1 cellular context compared by ENCODE assay signal in the genomic region with DNA sequence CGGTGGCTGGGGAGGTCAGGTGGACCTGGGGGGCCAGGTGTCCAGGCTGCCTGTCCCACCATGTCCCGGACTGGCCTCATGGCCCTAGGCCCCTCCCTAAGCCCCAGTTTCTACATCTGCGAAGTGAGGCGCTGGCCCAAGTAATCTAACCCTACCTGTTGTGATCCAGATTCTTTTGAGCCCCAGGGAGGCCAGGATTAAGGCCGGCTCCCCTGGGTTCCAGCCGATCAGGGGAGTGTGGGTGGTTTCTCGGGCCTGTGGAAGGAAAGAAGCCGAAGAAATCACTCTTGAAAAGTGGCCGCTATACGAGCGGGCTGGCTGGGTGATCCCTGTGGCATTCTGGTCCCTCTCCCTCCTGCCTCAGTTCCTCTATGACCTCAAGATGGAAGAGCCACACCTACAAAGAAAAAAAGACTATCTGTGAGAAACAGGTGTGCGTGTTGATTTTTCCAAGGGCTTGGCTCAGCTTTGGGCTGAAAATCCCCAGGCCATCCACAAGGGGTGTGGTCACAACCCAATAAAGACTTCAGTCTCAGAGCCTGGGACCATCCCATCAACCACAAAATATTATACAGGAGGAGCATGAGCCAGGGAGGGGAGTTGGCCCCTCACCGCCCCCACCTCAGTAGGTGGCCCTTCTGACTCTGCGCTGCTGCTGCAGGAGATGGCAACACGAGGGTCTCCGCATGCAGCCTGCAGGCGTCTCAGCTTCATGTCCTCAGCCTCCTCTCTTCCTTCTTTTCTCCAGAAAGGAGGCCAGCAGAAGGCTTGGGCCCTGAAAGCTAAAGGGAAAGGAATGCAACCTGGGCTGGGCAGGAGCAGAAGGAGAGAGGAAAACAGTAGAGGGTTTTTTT.
TF ChIP-seq lines count a peak whose summit lies in the region.

No MANE protein-coding gene starts in this region.

TF ChIP-seq in K562, 482 proteins besides CTCF, POLR2A, EP300 and RAD21:
- TF ChIP-seq, protein P1, sequence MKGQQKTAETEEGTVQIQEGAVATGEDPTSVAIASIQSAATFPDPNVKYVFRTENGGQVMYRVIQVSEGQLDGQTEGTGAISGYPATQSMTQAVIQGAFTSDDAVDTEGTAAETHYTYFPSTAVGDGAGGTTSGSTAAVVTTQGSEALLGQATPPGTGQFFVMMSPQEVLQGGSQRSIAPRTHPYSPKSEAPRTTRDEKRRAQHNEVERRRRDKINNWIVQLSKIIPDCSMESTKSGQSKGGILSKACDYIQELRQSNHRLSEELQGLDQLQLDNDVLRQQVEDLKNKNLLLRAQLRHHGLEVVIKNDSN (CRISPR knock-in tag; IDR thresholded peaks at IDR 0.05): no peak
- TF ChIP-seq ZNF232 (CRISPR knock-in tag; IDR thresholded peaks at IDR 0.05) (no peak), HNRNPL (IDR thresholded peaks at IDR 0.05; ENCODE audit: low read depth, low read length) (no peak), MIER1 (IDR thresholded peaks at IDR 0.05; ENCODE audit: low read depth) (no peak), ZNF717 (CRISPR knock-in tag; IDR thresholded peaks at IDR 0.05) (no peak), ZNF639 (CRISPR knock-in tag; conservative IDR thresholded peaks at IDR 0.05 in 1 of 2, IDR thresholded peaks at IDR 0.05 in 1 of 2) (no peak), TARDBP (IDR thresholded peaks at IDR 0.05) (no peak), CHD2 (IDR thresholded peaks at IDR 0.05; ENCODE audit: low read depth, low read length) (no peak), DIDO1 (tag; IDR thresholded peaks at IDR 0.05; ENCODE audit: low read depth) (no peak), PYGO2 (tag; IDR thresholded peaks at IDR 0.05) (no peak), HOXB6 (CRISPR knock-in tag; IDR thresholded peaks at IDR 0.05; ENCODE audit: borderline replicate concordance) (no peak), CXXC5 (CRISPR knock-in tag; IDR thresholded peaks at IDR 0.05) (no peak), GATAD2B (IDR thresholded peaks at IDR 0.05; ENCODE audit: borderline replicate concordance) (no peak), TRIM28 (IDR thresholded peaks at IDR 0.05) (no peak), CREM (IDR thresholded peaks at IDR 0.05; ENCODE audit: low read depth) (no peak), ZNF197 (CRISPR knock-in tag; IDR thresholded peaks at IDR 0.05; ENCODE audit: low read depth) (no peak), RBM25 (IDR thresholded peaks at IDR 0.05; ENCODE audit: low read depth, low read length, severe bottlenecking) (no peak)
- TF ChIP-seq, protein P2, sequence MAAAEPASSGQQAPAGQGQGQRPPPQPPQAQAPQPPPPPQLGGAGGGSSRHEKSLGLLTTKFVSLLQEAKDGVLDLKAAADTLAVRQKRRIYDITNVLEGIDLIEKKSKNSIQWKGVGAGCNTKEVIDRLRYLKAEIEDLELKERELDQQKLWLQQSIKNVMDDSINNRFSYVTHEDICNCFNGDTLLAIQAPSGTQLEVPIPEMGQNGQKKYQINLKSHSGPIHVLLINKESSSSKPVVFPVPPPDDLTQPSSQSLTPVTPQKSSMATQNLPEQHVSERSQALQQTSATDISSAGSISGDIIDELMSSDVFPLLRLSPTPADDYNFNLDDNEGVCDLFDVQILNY (CRISPR knock-in tag; IDR thresholded peaks at IDR 0.05): no peak
- TF ChIP-seq, protein P3, sequence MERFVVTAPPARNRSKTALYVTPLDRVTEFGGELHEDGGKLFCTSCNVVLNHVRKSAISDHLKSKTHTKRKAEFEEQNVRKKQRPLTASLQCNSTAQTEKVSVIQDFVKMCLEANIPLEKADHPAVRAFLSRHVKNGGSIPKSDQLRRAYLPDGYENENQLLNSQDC (CRISPR knock-in tag; IDR thresholded peaks at IDR 0.05): no peak
